Comparison of ENCODE assay signal across 8 cellular contexts in genomic region chr18:79857082-79857661, GRCh38. TPM values are rescaled to one million over a fixed set of nuclear protein-coding genes. Genes with fewer than 3 reads are reported as not detected.
DNase-seq lines count a peak whose midpoint lies in the region; ATAC-seq and TF ChIP-seq lines count a peak whose summit lies in the region.

No MANE protein-coding gene starts in this region.

- no peak overlapping the region for H3K4me3 ChIP-seq in HUES48 (ENCODE audit: low read depth, low read length)
- H3K4me3 ChIP-seq in gastroesophageal sphincter, result no peak overlapping the region
- H3K4me3 ChIP-seq in uterus, result no peak overlapping the region

- intact Hi-C loops in uterus (cut with DNase I; ENCODE audit: low total_unique reads), result no loop called here

- H3K9ac ChIP-seq in HUES48 (ENCODE audit: low read depth, low read length), result no peak overlapping the region

- H3K4me3 Mint-ChIP-seq in brain, result peak overlapping the region in 4 of 5 experiments; percentile 9 to 63 (median 42)

- H3K27ac ChIP-seq in HUES48 (ENCODE audit: low read depth, low read length) (peak overlapping the region; percentile 12), gastroesophageal sphincter (no peak overlapping the region), uterus (no peak overlapping the region)

- H3K9me3 ChIP-seq in HUES48 (ENCODE audit: control insufficient read depth, insufficient read depth, low read length), result no peaks in the 10 kb centered on the region
- peaks cover 0 to 15% (median 0%) of the 10 kb centered on the region in 3 donors for H3K9me3 ChIP-seq in gastroesophageal sphincter
- H3K9me3 ChIP-seq in uterus, result no peaks in the 10 kb centered on the region

- WGBS in gastroesophageal sphincter (ENCODE audit: low coverage in 1 of 2), 2 donors, result 35% methylated on average over 11 of the region's 13 CpGs; no CpG with 5 or more reads in 1 of the 2 donors

- TF ChIP-seq CTCF in brain (conservative IDR thresholded peaks at IDR 0.05), result no peak
- no peak for TF ChIP-seq CTCF in gastroesophageal sphincter (IDR thresholded peaks at IDR 0.05)
- no peak for TF ChIP-seq CTCF in uterus (IDR thresholded peaks at IDR 0.05)

- H3K36me3 ChIP-seq in HUES48 (ENCODE audit: control insufficient read depth, insufficient read depth, low read length) (no peaks in the 10 kb centered on the region), gastroesophageal sphincter (no peaks in the 10 kb centered on the region), uterus (no peaks in the 10 kb centered on the region)

- H3K27ac Mint-ChIP-seq in brain, result peak overlapping the region; percentile 42 to 93 (median 72)

- peaks cover 23% of the 10 kb centered on the region for H3K4me1 Mint-ChIP-seq in brain

- no peak for TF ChIP-seq EP300 in gastroesophageal sphincter (IDR thresholded peaks at IDR 0.05)

- H3K4me1 ChIP-seq in HUES48 (ENCODE audit: control insufficient read depth, insufficient read depth, low read length) (peaks cover 4% of the 10 kb centered on the region; the same call in 1 of the 2 replicates), gastroesophageal sphincter (peaks cover 0 to 12% (median 0%) of the 10 kb centered on the region in 3 donors), uterus (peaks cover 0 to 3% of the 10 kb centered on the region in 2 donors)

- no peak for ATAC-seq in HG03175 (IDR thresholded peaks at IDR 0.05; ENCODE audit: unreplicated experiment)
- no peak for ATAC-seq in gastroesophageal sphincter

- H3K27me3 ChIP-seq in HUES48 (ENCODE audit: control insufficient read depth, insufficient read depth, low read length) (no peaks in the 10 kb centered on the region), gastroesophageal sphincter (peaks cover 51% of the 10 kb centered on the region), uterus (no peaks in the 10 kb centered on the region)

- no peak for TF ChIP-seq POLR2A in gastroesophageal sphincter (IDR thresholded peaks at IDR 0.05)
- no peak for TF ChIP-seq POLR2A in uterus (IDR thresholded peaks at IDR 0.05)

- peaks cover 9 to 28% (median 23%) of the 10 kb centered on the region in 5 experiments for H3K9me3 Mint-ChIP-seq in brain

- DNase-seq in AG08396 (ENCODE audit: low spot score), result peak; percentile 86
- DNase-seq in iris pigment epithelial cell (ENCODE audit: low read depth), result peak; percentile 88
- no peak for DNase-seq in uterus
- no peak for DNase-seq in HK-2 (ENCODE audit: unreplicated experiment)

- H3K36me3 Mint-ChIP-seq in brain, result peaks cover 4% of the 10 kb centered on the region

- H3K27me3 Mint-ChIP-seq in brain, result peaks cover 13% of the 10 kb centered on the region

RNA-seq across cellular contexts. Expression of gene KCNG2, which starts 59.4 kb away (rescaled TPM):
- 0.20 TPM for polyA plus RNA-seq in brain (ENCODE audit: insufficient read depth, low read depth, low replicate concordance)
- under 1 TPM in 1 of 4 donors, not detected in 3; 0.27 TPM for total RNA-seq in gastroesophageal sphincter
- under 1 TPM in 1 of 4 donors, not detected in 3; 0.59 TPM for total RNA-seq in uterus

Comparison
In these comparisons a context has a peak if more than half of its experiments do, and no peak if none do; other contexts are left out.
1. DNase-seq: peak in AG08396 (single experiment) and iris pigment epithelial cell (single experiment); none in uterus (0 of 2) and HK-2 (single experiment).